Comparison of ENCODE assay signal across 8 cellular contexts in the genomic region with DNA sequence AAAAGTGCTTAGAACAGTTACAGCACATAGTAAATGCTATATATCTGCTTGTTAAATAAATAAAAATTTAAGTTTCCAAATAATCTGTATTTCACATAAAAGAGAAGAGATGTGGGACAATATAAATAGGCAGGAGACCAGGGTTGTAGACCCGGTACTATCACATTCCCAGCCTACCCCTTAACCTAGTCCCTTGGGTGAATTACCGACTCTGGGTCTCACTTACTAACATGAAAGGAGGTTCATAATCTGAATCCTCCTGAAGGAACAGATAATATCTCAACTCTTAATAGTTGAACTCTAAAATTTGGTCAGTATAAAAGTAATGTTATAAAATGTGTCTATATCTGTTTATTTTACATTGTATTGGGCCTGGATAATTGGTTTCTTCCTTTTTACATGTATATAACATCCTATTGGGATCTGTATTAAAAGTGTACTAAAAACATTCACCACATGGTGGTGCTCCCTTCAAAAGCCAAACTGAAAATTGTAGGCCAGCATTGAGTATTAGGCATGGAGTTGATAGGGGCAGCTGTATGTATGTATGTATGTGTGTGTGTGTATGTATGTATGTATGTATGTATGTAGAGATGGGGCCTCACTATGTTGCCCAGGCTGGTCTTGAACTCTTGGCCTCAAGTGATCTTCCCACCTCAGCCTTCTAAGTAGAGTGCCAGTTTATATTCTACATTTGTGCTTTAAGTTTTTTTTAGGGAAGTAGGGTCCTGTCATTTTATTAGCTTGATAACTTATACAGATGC.
DNase-seq lines count a peak whose midpoint lies in the region; TF ChIP-seq lines count a peak whose summit lies in the region.

No MANE protein-coding gene starts in this region.

- no peak for TF ChIP-seq EP300 in Ishikawa (IDR thresholded peaks at IDR 0.05; ENCODE audit: borderline replicate concordance)

- TF ChIP-seq RAD21 in Ishikawa (IDR thresholded peaks at IDR 0.05; ENCODE audit: low read depth) (peak; percentile 84), liver (IDR thresholded peaks at IDR 0.05) (peak; percentile 88 to 90)

- H3K4me3 ChIP-seq in choroid plexus epithelial cell (ENCODE audit: low read depth, low read length) (no peak overlapping the region), liver (ENCODE audit: low read depth in 1 of 3, low read length in 3 of 3) (no peak overlapping the region), uterus (no peak overlapping the region)

- DNase-seq in EH (ENCODE audit: low read depth) (peak; percentile 75), OCI-M1 (lab: John Stamatoyannopoulos, UW) (peak; percentile 83), choroid plexus epithelial cell (ENCODE audit: low read depth) (peak; percentile 87), uterus (no peak), GOT3 (lab: John Stamatoyannopoulos, UW) (no peak)
- no peak for DNase-seq in activated CD4-positive, CD25-positive, alpha-beta regulatory T cell (lab: John Stamatoyannopoulos, UW)

- no peaks in the 10 kb centered on the region for H3K27me3 ChIP-seq in liver (ENCODE audit: control insufficient read depth in 4 of 4, insufficient read depth in 4 of 4, low read length in 3 of 4)
- H3K27me3 ChIP-seq in uterus, result no peaks in the 10 kb centered on the region

- H3K9ac ChIP-seq in liver (ENCODE audit: low read depth in 1 of 2, low read length in 2 of 2), result no peak overlapping the region

- H3K36me3 ChIP-seq in liver (ENCODE audit: control insufficient read depth in 4 of 4, insufficient read depth in 3 of 4, low read depth in 1 of 4, low read length in 3 of 4), result no peaks in the 10 kb centered on the region
- H3K36me3 ChIP-seq in uterus, result no peaks in the 10 kb centered on the region

- intact Hi-C loops in uterus (cut with DNase I; ENCODE audit: low total_unique reads), result loop anchor here (5.0 kb wide), 1 partner anchor 91 kb away; no protein-coding TSS in a partner anchor

- H3K9me3 ChIP-seq in liver (ENCODE audit: control insufficient read depth in 4 of 4, low read length in 3 of 4), result no peaks in the 10 kb centered on the region
- no peaks in the 10 kb centered on the region for H3K9me3 ChIP-seq in uterus

- H3K4me1 ChIP-seq in liver (ENCODE audit: control insufficient read depth in 4 of 4, insufficient read depth in 4 of 4, low read length in 3 of 4) (peaks cover 0 to 26% (median 10%) of the 10 kb centered on the region in 4 donors), uterus (no peaks in the 10 kb centered on the region)

- WGBS in liver, result 70% methylated on average over 2 of the region's 2 CpGs

- TF ChIP-seq CTCF in choroid plexus epithelial cell (conservative IDR thresholded peaks at IDR 0.05; ENCODE audit: low read depth, low read length) (peak; percentile 69), liver (IDR thresholded peaks at IDR 0.05; ENCODE audit: low read depth, low read length, missing input control) (peak; percentile 55), uterus (IDR thresholded peaks at IDR 0.05) (peak; percentile 68 to 90 (median 75))

- H3K27ac ChIP-seq in liver (ENCODE audit: low read depth in 1 of 2, low read length in 2 of 2), result no peak overlapping the region
- peak overlapping the region in 1 of 2 donors; percentile 13 for H3K27ac ChIP-seq in uterus

- TF ChIP-seq POLR2A in uterus (IDR thresholded peaks at IDR 0.05), result no peak

TF ChIP-seq in Ishikawa, 13 proteins besides CTCF, POLR2A, EP300 and RAD21 (continues in another document):
- TF ChIP-seq EGR1 (IDR thresholded peaks at IDR 0.05) (no peak), CEBPB (IDR thresholded peaks at IDR 0.05) (no peak), TCF12 (IDR thresholded peaks at IDR 0.05; ENCODE audit: low read depth) (no peak), ZBTB7A (IDR thresholded peaks at IDR 0.05; ENCODE audit: low read depth) (no peak), YY1 (IDR thresholded peaks at IDR 0.05; ENCODE audit: low read depth) (no peak), TEAD4 (IDR thresholded peaks at IDR 0.05) (no peak), FOXM1 (IDR thresholded peaks at IDR 0.05; ENCODE audit: borderline replicate concordance, low read depth) (no peak), TAF1 (IDR thresholded peaks at IDR 0.05; ENCODE audit: low read depth) (no peak), NFIC (IDR thresholded peaks at IDR 0.05) (no peak), CREB1 (IDR thresholded peaks at IDR 0.05; ENCODE audit: low read depth) (no peak)
- TF ChIP-seq, protein P1, sequence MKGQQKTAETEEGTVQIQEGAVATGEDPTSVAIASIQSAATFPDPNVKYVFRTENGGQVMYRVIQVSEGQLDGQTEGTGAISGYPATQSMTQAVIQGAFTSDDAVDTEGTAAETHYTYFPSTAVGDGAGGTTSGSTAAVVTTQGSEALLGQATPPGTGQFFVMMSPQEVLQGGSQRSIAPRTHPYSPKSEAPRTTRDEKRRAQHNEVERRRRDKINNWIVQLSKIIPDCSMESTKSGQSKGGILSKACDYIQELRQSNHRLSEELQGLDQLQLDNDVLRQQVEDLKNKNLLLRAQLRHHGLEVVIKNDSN (IDR thresholded peaks at IDR 0.05), result no peak
- TF ChIP-seq, protein P2, sequence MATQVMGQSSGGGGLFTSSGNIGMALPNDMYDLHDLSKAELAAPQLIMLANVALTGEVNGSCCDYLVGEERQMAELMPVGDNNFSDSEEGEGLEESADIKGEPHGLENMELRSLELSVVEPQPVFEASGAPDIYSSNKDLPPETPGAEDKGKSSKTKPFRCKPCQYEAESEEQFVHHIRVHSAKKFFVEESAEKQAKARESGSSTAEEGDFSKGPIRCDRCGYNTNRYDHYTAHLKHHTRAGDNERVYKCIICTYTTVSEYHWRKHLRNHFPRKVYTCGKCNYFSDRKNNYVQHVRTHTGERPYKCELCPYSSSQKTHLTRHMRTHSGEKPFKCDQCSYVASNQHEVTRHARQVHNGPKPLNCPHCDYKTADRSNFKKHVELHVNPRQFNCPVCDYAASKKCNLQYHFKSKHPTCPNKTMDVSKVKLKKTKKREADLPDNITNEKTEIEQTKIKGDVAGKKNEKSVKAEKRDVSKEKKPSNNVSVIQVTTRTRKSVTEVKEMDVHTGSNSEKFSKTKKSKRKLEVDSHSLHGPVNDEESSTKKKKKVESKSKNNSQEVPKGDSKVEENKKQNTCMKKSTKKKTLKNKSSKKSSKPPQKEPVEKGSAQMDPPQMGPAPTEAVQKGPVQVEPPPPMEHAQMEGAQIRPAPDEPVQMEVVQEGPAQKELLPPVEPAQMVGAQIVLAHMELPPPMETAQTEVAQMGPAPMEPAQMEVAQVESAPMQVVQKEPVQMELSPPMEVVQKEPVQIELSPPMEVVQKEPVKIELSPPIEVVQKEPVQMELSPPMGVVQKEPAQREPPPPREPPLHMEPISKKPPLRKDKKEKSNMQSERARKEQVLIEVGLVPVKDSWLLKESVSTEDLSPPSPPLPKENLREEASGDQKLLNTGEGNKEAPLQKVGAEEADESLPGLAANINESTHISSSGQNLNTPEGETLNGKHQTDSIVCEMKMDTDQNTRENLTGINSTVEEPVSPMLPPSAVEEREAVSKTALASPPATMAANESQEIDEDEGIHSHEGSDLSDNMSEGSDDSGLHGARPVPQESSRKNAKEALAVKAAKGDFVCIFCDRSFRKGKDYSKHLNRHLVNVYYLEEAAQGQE (IDR thresholded peaks at IDR 0.05; ENCODE audit: low read depth), result no peak

TF ChIP-seq in liver, 16 proteins besides CTCF, POLR2A, EP300 and RAD21 (continues in another document):
- no peak for TF ChIP-seq SP1 (IDR thresholded peaks at IDR 0.05)
- TF ChIP-seq, protein P2 (IDR thresholded peaks at IDR 0.05), result no peak
- no peak for TF ChIP-seq EGR1 (IDR thresholded peaks at IDR 0.05; ENCODE audit: low read depth in 2 of 2)
- TF ChIP-seq RXRA (IDR thresholded peaks at IDR 0.05), result no peak
- TF ChIP-seq FOXA2 (IDR thresholded peaks at IDR 0.05), result no peak
- no peak for TF ChIP-seq HNF4G (IDR thresholded peaks at IDR 0.05)
- TF ChIP-seq TAF1 (conservative IDR thresholded peaks at IDR 0.05), result no peak
- TF ChIP-seq, protein P3, sequence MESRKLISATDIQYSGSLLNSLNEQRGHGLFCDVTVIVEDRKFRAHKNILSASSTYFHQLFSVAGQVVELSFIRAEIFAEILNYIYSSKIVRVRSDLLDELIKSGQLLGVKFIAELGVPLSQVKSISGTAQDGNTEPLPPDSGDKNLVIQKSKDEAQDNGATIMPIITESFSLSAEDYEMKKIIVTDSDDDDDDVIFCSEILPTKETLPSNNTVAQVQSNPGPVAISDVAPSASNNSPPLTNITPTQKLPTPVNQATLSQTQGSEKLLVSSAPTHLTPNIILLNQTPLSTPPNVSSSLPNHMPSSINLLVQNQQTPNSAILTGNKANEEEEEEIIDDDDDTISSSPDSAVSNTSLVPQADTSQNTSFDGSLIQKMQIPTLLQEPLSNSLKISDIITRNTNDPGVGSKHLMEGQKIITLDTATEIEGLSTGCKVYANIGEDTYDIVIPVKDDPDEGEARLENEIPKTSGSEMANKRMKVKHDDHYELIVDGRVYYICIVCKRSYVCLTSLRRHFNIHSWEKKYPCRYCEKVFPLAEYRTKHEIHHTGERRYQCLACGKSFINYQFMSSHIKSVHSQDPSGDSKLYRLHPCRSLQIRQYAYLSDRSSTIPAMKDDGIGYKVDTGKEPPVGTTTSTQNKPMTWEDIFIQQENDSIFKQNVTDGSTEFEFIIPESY (IDR thresholded peaks at IDR 0.05), result no peak
- TF ChIP-seq YY1 (IDR thresholded peaks at IDR 0.05), result no peak
- no peak for TF ChIP-seq JUND (IDR thresholded peaks at IDR 0.05)
- TF ChIP-seq NR2F2 (IDR thresholded peaks at IDR 0.05), result no peak

Comparison
In these comparisons a context has a peak if more than half of its experiments do, and no peak if none do; other contexts are left out.
1. DNase-seq: peak in EH (single experiment), OCI-M1 (single experiment) and choroid plexus epithelial cell (single experiment); none in uterus (0 of 2), GOT3 (single experiment) and activated CD4-positive, CD25-positive, alpha-beta regulatory T cell (0 of 4).
2. Peak in every context shown above with its lines, with median percentiles within 50 percentile points of each other: CTCF ChIP-seq.